8 cellular contexts compared by ENCODE assay signal in the genomic region with DNA sequence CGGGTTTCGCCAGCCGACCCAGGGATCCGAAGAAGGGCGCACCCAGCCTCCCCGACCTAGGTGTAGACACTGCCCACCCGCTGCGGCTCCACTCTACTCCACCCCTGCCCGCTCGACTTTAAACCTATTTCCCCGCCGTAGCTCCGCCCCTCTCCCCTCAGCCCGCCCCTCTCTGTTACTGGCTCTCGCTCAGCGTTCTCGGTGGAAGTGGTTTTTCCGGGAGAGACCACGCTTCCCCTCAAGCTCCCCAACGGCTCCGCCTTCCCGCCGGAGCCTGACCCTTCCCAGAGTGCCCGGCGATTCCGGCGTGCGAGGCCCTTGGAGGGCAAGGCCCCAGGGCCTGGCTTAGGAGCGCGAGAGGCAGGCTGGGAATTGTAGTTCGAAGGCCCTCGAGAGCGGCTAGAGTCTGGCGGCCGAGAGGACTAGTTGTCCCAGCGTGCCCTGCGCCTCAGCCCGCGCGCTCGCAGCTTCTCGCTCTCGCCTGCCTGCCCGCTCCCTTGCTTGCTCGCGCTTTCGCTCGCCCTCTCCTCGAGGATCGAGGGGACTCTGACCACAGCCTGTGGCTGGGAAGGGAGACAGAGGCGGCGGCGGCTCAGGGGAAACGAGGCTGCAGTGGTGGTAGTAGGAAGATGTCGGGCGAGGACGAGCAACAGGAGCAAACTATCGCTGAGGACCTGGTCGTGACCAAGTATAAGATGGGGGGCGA. TPM values are rescaled to one million over a fixed set of nuclear protein-coding genes. Genes with fewer than 3 reads are reported as not detected.
DNase-seq lines count a peak whose midpoint lies in the region; ATAC-seq and TF ChIP-seq lines count a peak whose summit lies in the region.

TSS of gene PA2G4 (plus strand) at position 451 of the 706 bp plus-strand sequence. CDS start at position 630, 179 bp downstream.

- H3K4me3 Mint-ChIP-seq in T-helper 2 cell treated with Interferon-gamma antibody and Interleukin-4, amounts not matched to agents 5 μg/mL and 100 μg/mL, for 36 hours = peak within 1 kb of the TSS; percentile 99

- no peaks in the 10 kb centered on the region for H3K27me3 Mint-ChIP-seq in T-helper 2 cell treated with Interferon-gamma antibody and Interleukin-4, amounts not matched to agents 5 μg/mL and 100 μg/mL, for 36 hours (ENCODE audit: low read depth)

- H3K27ac ChIP-seq in ascending aorta = peak within 1 kb of the TSS; percentile 77 to 83
- H3K27ac ChIP-seq in right cardiac atrium (ENCODE audit: low read length) = peak within 1 kb of the TSS; percentile 88
- H3K27ac ChIP-seq in vagina = peak within 1 kb of the TSS; percentile 85

- TF ChIP-seq CTCF in ascending aorta (IDR thresholded peaks at IDR 0.05) = no peak
- peak in 1 of 3 experiments; percentile 14 for TF ChIP-seq CTCF in vagina (IDR thresholded peaks at IDR 0.05)

- intact Hi-C loops in ascending aorta (cut with DNase I) (loop anchor here (1.0 kb wide), 3 partner anchors 12 to 62 kb away; partner anchors contain the start of gene RPL41), right cardiac atrium (cut with DNase I) (no loop called here), vagina (cut with DNase I) (no loop called here)

- peak; percentile 96 to 98 for DNase-seq in NCI-H1930 (lab: John Stamatoyannopoulos, UW)
- DNase-seq in T-helper 2 cell treated with Interferon-gamma antibody and Interleukin-4, amounts not matched to agents 5 μg/mL and 100 μg/mL, for 36 hours (ENCODE audit: low spot score) = peak; percentile 98
- peak; percentile 92 to 99 for DNase-seq in ascending aorta (ENCODE audit: low spot score in 2 of 2)
- DNase-seq in right cardiac atrium = peak; percentile 99
- DNase-seq in putamen (ENCODE audit: low spot score) = peak; percentile 98
- DNase-seq in vagina (ENCODE audit: extremely low spot score in 2 of 2) = peak; percentile 99

- H3K36me3 Mint-ChIP-seq in T-helper 2 cell treated with Interferon-gamma antibody and Interleukin-4, amounts not matched to agents 5 μg/mL and 100 μg/mL, for 36 hours (ENCODE audit: low read depth) = peaks cover 37% of the 10 kb centered on the region

- H3K4me3 ChIP-seq in ascending aorta = peak within 1 kb of the TSS; percentile 69 to 88
- peak within 1 kb of the TSS; percentile 83 for H3K4me3 ChIP-seq in right cardiac atrium (ENCODE audit: low read length)
- H3K4me3 ChIP-seq in vagina = peak within 1 kb of the TSS; percentile 62 to 97

- peaks cover 45% of the 10 kb centered on the region for H3K4me1 Mint-ChIP-seq in T-helper 2 cell treated with Interferon-gamma antibody and Interleukin-4, amounts not matched to agents 5 μg/mL and 100 μg/mL, for 36 hours (ENCODE audit: low read depth)

- H3K36me3 ChIP-seq in ascending aorta = peaks cover 25 to 27% of the 10 kb centered on the region in 2 donors
- H3K36me3 ChIP-seq in vagina = peaks cover 0 to 34% of the 10 kb centered on the region in 2 donors

- no peaks in the 10 kb centered on the region for H3K27me3 ChIP-seq in ascending aorta
- no peaks in the 10 kb centered on the region for H3K27me3 ChIP-seq in right cardiac atrium (ENCODE audit: control insufficient read depth, insufficient read depth)
- H3K27me3 ChIP-seq in vagina = no peaks in the 10 kb centered on the region

- ATAC-seq in GM18502 (IDR thresholded peaks at IDR 0.05; ENCODE audit: poor library complexity, unreplicated experiment) (peak; percentile 96), HG02970 (IDR thresholded peaks at IDR 0.05; ENCODE audit: low FRiP score, unreplicated experiment) (peak; percentile 91), right cardiac atrium (peak; percentile 98 to 99)

- peaks cover 0 to 13% of the 10 kb centered on the region in 2 donors for H3K4me1 ChIP-seq in ascending aorta
- H3K4me1 ChIP-seq in right cardiac atrium (ENCODE audit: control insufficient read depth, insufficient read depth, low read length) = no peaks in the 10 kb centered on the region
- peaks cover 35% of the 10 kb centered on the region for H3K4me1 ChIP-seq in vagina

- TF ChIP-seq POLR2A in vagina (IDR thresholded peaks at IDR 0.05) = peak in 1 of 2 donors; percentile 73

- H3K9me3 ChIP-seq in ascending aorta = no peaks in the 10 kb centered on the region
- H3K9me3 ChIP-seq in right cardiac atrium (ENCODE audit: control insufficient read depth, low read length) = no peaks in the 10 kb centered on the region
- no peaks in the 10 kb centered on the region for H3K9me3 ChIP-seq in vagina

- WGBS in right cardiac atrium = under 1% methylated on average over 60 of the region's 60 CpGs

- peak within 1 kb of the TSS; percentile 93 for H3K27ac Mint-ChIP-seq in T-helper 2 cell treated with Interferon-gamma antibody and Interleukin-4, amounts not matched to agents 5 μg/mL and 100 μg/mL, for 36 hours

- no peaks in the 10 kb centered on the region for H3K9me3 Mint-ChIP-seq in T-helper 2 cell treated with Interferon-gamma antibody and Interleukin-4, amounts not matched to agents 5 μg/mL and 100 μg/mL, for 36 hours

RNA-seq across cellular contexts. Expression of gene PA2G4, which starts in this region (rescaled TPM):
- total RNA-seq in ascending aorta = 101 TPM
- 10 to 100 TPM; 65.5 to 77.6 (median 74.2) TPM for total RNA-seq in right cardiac atrium
- polyA plus RNA-seq in right cardiac atrium = 73.3 TPM
- total RNA-seq in vagina = 116 TPM

Comparison
In these comparisons a context has a peak if more than half of its experiments do, and no peak if none do; other contexts are left out.
1. Peak in every context shown above with its lines: DNase-seq, ATAC-seq, H3K4me3 ChIP-seq and H3K27ac ChIP-seq.